8 cellular contexts compared by ENCODE assay signal in the genomic region with DNA sequence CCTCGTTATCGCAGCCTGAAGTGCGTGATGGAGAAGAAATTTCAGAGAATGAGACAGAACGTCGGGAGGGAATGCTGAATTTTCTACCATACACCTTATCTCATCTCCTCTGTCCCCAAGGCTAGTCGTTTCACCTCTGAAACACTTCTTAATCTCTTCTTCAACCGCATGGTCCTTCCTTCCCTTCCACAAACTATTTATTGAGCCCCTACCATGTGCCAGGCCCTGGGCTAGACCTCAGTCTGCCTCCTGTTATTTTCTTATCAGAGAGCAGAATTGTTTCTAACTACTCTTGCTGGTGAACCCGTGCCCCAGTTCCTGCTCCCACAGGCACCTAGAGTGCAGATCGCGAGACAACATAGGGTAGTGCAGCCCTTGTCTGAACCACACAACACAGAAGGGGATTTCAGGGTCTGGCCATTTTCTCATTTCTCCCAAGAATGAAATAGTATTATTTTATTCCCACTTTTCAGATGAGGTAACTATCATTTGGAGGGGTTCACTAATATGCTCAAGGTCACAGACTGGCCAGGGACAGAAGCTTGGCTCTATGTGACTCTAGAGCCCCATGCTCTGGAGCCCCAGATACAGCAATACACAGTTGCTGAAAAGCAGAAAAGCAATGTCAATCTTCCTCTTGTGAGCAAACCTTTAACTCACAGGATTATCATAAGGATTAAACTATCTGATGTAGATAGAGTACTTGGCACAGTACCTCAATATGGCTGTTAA. TPM values are rescaled to one million over a fixed set of nuclear protein-coding genes. Genes with fewer than 3 reads are reported as not detected.
A peak's percentile ranks its signal among the peaks of the same experiment; 100 is the strongest.
DNase-seq lines count a peak whose midpoint lies in the region; ATAC-seq and TF ChIP-seq lines count a peak whose summit lies in the region.

No MANE protein-coding gene starts in this region.

- POLR2A ChIA-PET in HCT116 (lab: Charles Lee) = interaction anchor here (0.9 to 1.3 kb wide), 3 partner anchors 9 to 48 kb away, joined by 3 read pairs; partner anchors contain the start of genes KLHL12 and TMEM183A
- POLR2A ChIA-PET in activated CD4-positive, alpha-beta T cell treated with anti-CD3 and anti-CD28 coated beads, Interleukin-2, amount 10 ng/mL, durations not matched to agents 7 days and 5 days (lab: Charles Lee) = no interaction called here

- H3K27ac ChIP-seq in HCT116 (ENCODE audit: low read depth, low read length) (peak overlapping the region; percentile 49), gastrocnemius medialis (peak overlapping the region; percentile 98 to 100 (median 100))

- peak overlapping the region; percentile 85 for H3K27ac Mint-ChIP-seq in activated CD4-positive, alpha-beta T cell treated with anti-CD3 and anti-CD28 coated beads, Interleukin-2, amount 10 ng/mL, durations not matched to agents 7 days and 5 days
- peak overlapping the region; percentile 83 for H3K27ac Mint-ChIP-seq in glutamatergic neuron (ENCODE audit: unreplicated experiment)

- H3K4me3 Mint-ChIP-seq in activated CD4-positive, alpha-beta T cell treated with anti-CD3 and anti-CD28 coated beads, Interleukin-2, amount 10 ng/mL, durations not matched to agents 7 days and 5 days = peak overlapping the region; percentile 80
- H3K4me3 Mint-ChIP-seq in glutamatergic neuron (ENCODE audit: unreplicated experiment) = peak overlapping the region; percentile 98

- peaks cover 44% of the 10 kb centered on the region for H3K4me1 Mint-ChIP-seq in activated CD4-positive, alpha-beta T cell treated with anti-CD3 and anti-CD28 coated beads, Interleukin-2, amount 10 ng/mL, durations not matched to agents 7 days and 5 days
- peaks cover 8% of the 10 kb centered on the region for H3K4me1 Mint-ChIP-seq in glutamatergic neuron (ENCODE audit: low read depth, unreplicated experiment)

- peak; percentile 6 for ATAC-seq in HCT116
- peak; percentile 8 to 12 for ATAC-seq in gastrocnemius medialis
- no peak for ATAC-seq in HG02884 (IDR thresholded peaks at IDR 0.05; ENCODE audit: unreplicated experiment)

- H3K36me3 ChIP-seq in BE2C (peaks cover 4% of the 10 kb centered on the region; the same call in 1 of the 2 replicates), HCT116 (ENCODE audit: control insufficient read depth in 1 of 2, insufficient read depth in 2 of 2, low read length in 2 of 2) (no peaks in the 10 kb centered on the region), gastrocnemius medialis (peaks cover 0 to 20% of the 10 kb centered on the region in 2 donors)

- TF ChIP-seq CTCF in BE2C (IDR thresholded peaks at IDR 0.05; ENCODE audit: low read depth, low read length) (no peak), HCT116 (IDR thresholded peaks at IDR 0.05 in 2 of 3, conservative IDR thresholded peaks at IDR 0.05 in 1 of 3; ENCODE audit: borderline replicate concordance in 1 of 3, insufficient read depth in 1 of 3, low read depth in 2 of 3, low read length in 2 of 3) (no peak), glutamatergic neuron (IDR thresholded peaks at IDR 0.05; ENCODE audit: partially characterized antibody, unreplicated experiment) (no peak), gastrocnemius medialis (IDR thresholded peaks at IDR 0.05 in 4 of 5, conservative IDR thresholded peaks at IDR 0.05 in 1 of 5) (no peak)

- no peaks in the 10 kb centered on the region for H3K9me2 ChIP-seq in HCT116 (ENCODE audit: insufficient read depth)

- H3K9ac ChIP-seq in HCT116 (ENCODE audit: low read length) = peak overlapping the region; percentile 85

- TF ChIP-seq RAD21 in HCT116 (IDR thresholded peaks at IDR 0.05; ENCODE audit: low read depth) = no peak

- CTCF ChIA-PET in HCT116 (lab: Charles Lee) = interaction anchor here (1.3 to 1.4 kb wide), 3 partner anchors 31 to 314 kb away, joined by 3 to 4 read pairs (median 3); partner anchors contain the start of gene KLHL12
- CTCF ChIA-PET in activated CD4-positive, alpha-beta T cell treated with anti-CD3 and anti-CD28 coated beads, Interleukin-2, amount 10 ng/mL, durations not matched to agents 7 days and 5 days (lab: Charles Lee) = interaction anchor here (1.4 to 1.7 kb wide), 2 partner anchors 8 to 33 kb away, joined by 4 to 6 read pairs; no protein-coding TSS in a partner anchor

- intact Hi-C loops in HCT116 (cut with micrococcal nuclease) = no loop called here
- intact Hi-C loops in gastrocnemius medialis (cut with DNase I; ENCODE audit: low total_unique reads) = loop anchor here (1.0 to 2.0 kb wide), 2 partner anchors 8 to 68 kb away; partner anchors contain the start of gene PPFIA4

- H3K79me2 ChIP-seq in HCT116 (ENCODE audit: insufficient read depth, low read length) = peaks cover 43% of the 10 kb centered on the region

- DNase-seq in BE2C (no peak), HCT116 (ENCODE audit: low read depth, low spot score) (no peak), glutamatergic neuron (no peak), gastrocnemius medialis (peak in 1 of 2 donors; percentile 25), NCI-H1048 (lab: John Stamatoyannopoulos, UW) (no peak), cerebellum (ENCODE audit: low spot score) (no peak)
- DNase-seq in activated CD4-positive, alpha-beta T cell treated with anti-CD3 and anti-CD28 coated beads, Interleukin-2, amount 10 ng/mL, durations not matched to agents 7 days and 5 days = peak; percentile 18

- no peaks in the 10 kb centered on the region for H4K20me1 ChIP-seq in HCT116 (ENCODE audit: insufficient read depth)

- peaks cover 7% of the 10 kb centered on the region for H3K36me3 Mint-ChIP-seq in activated CD4-positive, alpha-beta T cell treated with anti-CD3 and anti-CD28 coated beads, Interleukin-2, amount 10 ng/mL, durations not matched to agents 7 days and 5 days (ENCODE audit: low read depth)
- no peaks in the 10 kb centered on the region for H3K36me3 Mint-ChIP-seq in glutamatergic neuron (ENCODE audit: unreplicated experiment)

- no peak overlapping the region for H2AFZ ChIP-seq in HCT116 (ENCODE audit: low read depth, low read length, poor library complexity, severe bottlenecking)

- H3K27me3 ChIP-seq in BE2C (no peaks in the 10 kb centered on the region), HCT116 (ENCODE audit: insufficient read depth, low read length) (no peaks in the 10 kb centered on the region), gastrocnemius medialis (no peaks in the 10 kb centered on the region)

- H3K4me3 ChIP-seq in BE2C (ENCODE audit: low read depth, low read length) (peak overlapping the region; percentile 94), HCT116 (replicated peaks in 1 of 2; ENCODE audit: low read depth in 1 of 2, low read length in 2 of 2) (peak overlapping the region; percentile 52 to 82), gastrocnemius medialis (peak overlapping the region; percentile 85 to 98 (median 94))

- TF ChIP-seq POLR2A in HCT116 (IDR thresholded peaks at IDR 0.05; ENCODE audit: borderline replicate concordance, extremely low read depth, insufficient read depth, insufficient read length) (no peak), gastrocnemius medialis (IDR thresholded peaks at IDR 0.05) (no peak)

- no peaks in the 10 kb centered on the region for H3K27me3 Mint-ChIP-seq in activated CD4-positive, alpha-beta T cell treated with anti-CD3 and anti-CD28 coated beads, Interleukin-2, amount 10 ng/mL, durations not matched to agents 7 days and 5 days
- H3K27me3 Mint-ChIP-seq in glutamatergic neuron (ENCODE audit: unreplicated experiment) = peaks cover 3% of the 10 kb centered on the region

- H3K9me3 ChIP-seq in BE2C = no peaks in the 10 kb centered on the region
- H3K9me3 ChIP-seq in HCT116 (ENCODE audit: control insufficient read depth in 1 of 2, insufficient read depth in 1 of 2, low read depth in 1 of 2, low read length in 2 of 2) = no peaks in the 10 kb centered on the region
- H3K9me3 ChIP-seq in gastrocnemius medialis = no peaks in the 10 kb centered on the region

- TSS peak; percentile 99 for BruUV-seq in HCT116 (replicated peaks; lab: Mats Ljungman, UMichigan)

- no peaks in the 10 kb centered on the region for H3K9me3 Mint-ChIP-seq in activated CD4-positive, alpha-beta T cell treated with anti-CD3 and anti-CD28 coated beads, Interleukin-2, amount 10 ng/mL, durations not matched to agents 7 days and 5 days
- peaks cover 5% of the 10 kb centered on the region for H3K9me3 Mint-ChIP-seq in glutamatergic neuron (ENCODE audit: unreplicated experiment)

- in situ Hi-C loops in gastrocnemius medialis (cut with MboI; ENCODE audit: low sequenced_read_pairs in 4 of 4) = no loop called here

- RAD21 ChIA-PET in HCT116 (lab: Charles Lee; ENCODE audit: low non-redundant PET in 1 of 2, low total read pairs in 2 of 2, uncharacterized antibody in 2 of 2, unreplicated experiment in 2 of 2) = no interaction called here

- peak overlapping the region; percentile 84 for H3K4me2 ChIP-seq in HCT116 (ENCODE audit: low read length)

- H3K4me1 ChIP-seq in BE2C (no peaks in the 10 kb centered on the region), HCT116 (ENCODE audit: control insufficient read depth in 1 of 2, insufficient read depth in 2 of 2, low read length in 2 of 2) (peaks cover 23 to 34% of the 10 kb centered on the region in 2 experiments), gastrocnemius medialis (peaks cover 82 to 83% of the 10 kb centered on the region in 2 donors)

RNA-seq across cellular contexts. Expression of gene ADIPOR1, which starts 0.6 kb away (rescaled TPM):
- polyA plus RNA-seq in BE2C (2012; ENCODE audit: insufficient read depth, insufficient read length, low read depth) = 114 TPM
- total RNA-seq in HCT116 (2021; ENCODE audit: unreplicated experiment) (89.8 TPM), glutamatergic neuron (ENCODE audit: unreplicated experiment) (48.4 TPM), gastrocnemius medialis (100 to 1,000 TPM; 103 to 133 (median 119) TPM), cerebellum (38.7 TPM)
- polyA plus RNA-seq in HCT116 (2012) = 106 and 113 TPM in 2 replicates
- total RNA-seq in activated CD4-positive, alpha-beta T cell treated with anti-CD3 and anti-CD28 coated beads, Interleukin-2, amount 10 ng/mL, durations not matched to agents 7 days and 5 days = 10 to 100 TPM; 58.0 to 71.2 TPM

RNA-seq across cellular contexts. Expression of gene CYB5R1, which starts 8.3 kb away (rescaled TPM):
- polyA plus RNA-seq in BE2C (2012; ENCODE audit: insufficient read depth, insufficient read length, low read depth) = 45.1 TPM
- 16.5 TPM for total RNA-seq in HCT116 (2021; ENCODE audit: unreplicated experiment)
- 16.0 and 22.5 TPM in 2 replicates for polyA plus RNA-seq in HCT116 (2012)
- 10 to 100 TPM; 24.0 to 24.5 TPM for total RNA-seq in activated CD4-positive, alpha-beta T cell treated with anti-CD3 and anti-CD28 coated beads, Interleukin-2, amount 10 ng/mL, durations not matched to agents 7 days and 5 days
- total RNA-seq in glutamatergic neuron (ENCODE audit: unreplicated experiment) = 89.1 TPM
- total RNA-seq in gastrocnemius medialis = 100 to 1,000 TPM; 349 to 677 (median 419) TPM
- total RNA-seq in cerebellum = 15.2 TPM

RNA-seq across cellular contexts. Expression of gene KLHL12, which starts 31.7 kb away (rescaled TPM):
- polyA plus RNA-seq in BE2C (2012; ENCODE audit: insufficient read depth, insufficient read length, low read depth) = 18.1 TPM
- total RNA-seq in HCT116 (2021; ENCODE audit: unreplicated experiment) (33.8 TPM), glutamatergic neuron (ENCODE audit: unreplicated experiment) (30.9 TPM), gastrocnemius medialis (10 to 100 TPM; 12.1 to 24.0 (median 12.6) TPM), cerebellum (26.4 TPM)
- 26.5 and 31.1 TPM in 2 replicates for polyA plus RNA-seq in HCT116 (2012)
- total RNA-seq in activated CD4-positive, alpha-beta T cell treated with anti-CD3 and anti-CD28 coated beads, Interleukin-2, amount 10 ng/mL, durations not matched to agents 7 days and 5 days = 10 to 100 TPM; 31.4 to 31.5 TPM

RNA-seq across cellular contexts. Expression of gene TMEM183A, which starts 48.5 kb away (rescaled TPM):
- polyA plus RNA-seq in BE2C (2012; ENCODE audit: insufficient read depth, insufficient read length, low read depth) = 74.4 TPM
- total RNA-seq in HCT116 (2021; ENCODE audit: unreplicated experiment) (64.7 TPM), glutamatergic neuron (ENCODE audit: unreplicated experiment) (61.5 TPM), gastrocnemius medialis (10 to 100 TPM; 28.7 to 41.4 (median 30.6) TPM), cerebellum (71.2 TPM)
- polyA plus RNA-seq in HCT116 (2012) = 45.5 and 47.6 TPM in 2 replicates
- total RNA-seq in activated CD4-positive, alpha-beta T cell treated with anti-CD3 and anti-CD28 coated beads, Interleukin-2, amount 10 ng/mL, durations not matched to agents 7 days and 5 days = 10 to 100 TPM; 68.3 to 72.2 TPM
